8 cellular contexts compared by ENCODE assay signal in genomic region chrX:107710617-107711391, GRCh38.
A peak's percentile ranks its signal among the peaks of the same experiment; 100 is the strongest.
DNase-seq lines count a peak whose midpoint lies in the region; ATAC-seq and TF ChIP-seq lines count a peak whose summit lies in the region.

No MANE protein-coding gene starts in this region.

- POLR2A ChIA-PET in MCF 10A (lab: Yijun Ruan, JAX): interaction anchor here (0.9 to 16.2 kb wide), 13 partner anchors 11 to 65 kb away, joined by 3 to 679 read pairs (median 18); partner anchors contain the start of genes NCBP2L and TSC22D3

- peak overlapping the region; percentile 97 for H3K27ac Mint-ChIP-seq in MCF 10A (ENCODE audit: low read depth, unreplicated experiment)
- H3K27ac Mint-ChIP-seq in stimulated activated effector memory CD8-positive, alpha-beta T cell treated with anti-CD3 and anti-CD28 coated beads, Interleukin-12 subunit alpha, Interleukin-12 subunit beta, amount 100 ng/mL, for 72 hours: peak overlapping the region; percentile 98

- BruUV-seq in MCF 10A (replicated peaks; lab: Mats Ljungman, UMichigan): no TSS peak

- peaks cover 34% of the 10 kb centered on the region for H3K27me3 Mint-ChIP-seq in MCF 10A (ENCODE audit: insufficient read depth, unreplicated experiment)

- CTCF ChIA-PET in MCF 10A (lab: Yijun Ruan, JAX): interaction anchor here (0.6 to 13.0 kb wide), 4 partner anchors 34 to 268 kb away, joined by 3 to 157 read pairs (median 4); no protein-coding TSS in a partner anchor

- no peak for TF ChIP-seq CTCF in MCF 10A (IDR thresholded peaks at IDR 0.05; ENCODE audit: unreplicated experiment)

- peaks cover 17% of the 10 kb centered on the region for H3K4me1 ChIP-seq in SJSA1 (replicated peaks)

- DNase-seq in CD1c-positive myeloid dendritic cell (ENCODE audit: extremely low spot score) (peak; percentile 94), SJSA1 (ENCODE audit: low read depth in 1 of 2, low spot score in 2 of 2) (peak; percentile 72 to 82), MCF 10A (ENCODE audit: unreplicated experiment) (peak; percentile 86), kidney glomerular epithelial cell (lab: John Stamatoyannopoulos, UW) (peak; percentile 75), NCI-H2107 treated with DMSO at 0.1 percent for 48 hours (lab: John Stamatoyannopoulos, UW; ENCODE audit: unreplicated experiment) (no peak)
- peak in 1 of 2 donors; percentile 52 for DNase-seq in stimulated activated effector memory CD8-positive, alpha-beta T cell treated with anti-CD3 and anti-CD28 coated beads, Interleukin-12 subunit alpha, Interleukin-12 subunit beta, amount 100 ng/mL, for 72 hours (ENCODE audit: low spot score in 2 of 2)

- H3K9me3 Mint-ChIP-seq in MCF 10A (ENCODE audit: unreplicated experiment): no peaks in the 10 kb centered on the region
- H3K9me3 Mint-ChIP-seq in stimulated activated effector memory CD8-positive, alpha-beta T cell treated with anti-CD3 and anti-CD28 coated beads, Interleukin-12 subunit alpha, Interleukin-12 subunit beta, amount 100 ng/mL, for 72 hours: no peaks in the 10 kb centered on the region

- ATAC-seq in GM19372 (IDR thresholded peaks at IDR 0.05; ENCODE audit: low read depth, unreplicated experiment) (peak; percentile 92), HG03342 (IDR thresholded peaks at IDR 0.05; ENCODE audit: unreplicated experiment) (peak; percentile 88)
- ATAC-seq in stimulated activated effector memory CD8-positive, alpha-beta T cell treated with anti-CD3 and anti-CD28 coated beads, Interleukin-12 subunit alpha, Interleukin-12 subunit beta, amount 100 ng/mL, for 72 hours: peak; percentile 94

- peaks cover 51% of the 10 kb centered on the region for H3K36me3 Mint-ChIP-seq in MCF 10A (ENCODE audit: insufficient read depth, unreplicated experiment)
- peaks cover 45% of the 10 kb centered on the region for H3K36me3 Mint-ChIP-seq in stimulated activated effector memory CD8-positive, alpha-beta T cell treated with anti-CD3 and anti-CD28 coated beads, Interleukin-12 subunit alpha, Interleukin-12 subunit beta, amount 100 ng/mL, for 72 hours

- peaks cover 21% of the 10 kb centered on the region for H3K36me3 ChIP-seq in SJSA1

- no peaks in the 10 kb centered on the region for H3K27me3 ChIP-seq in SJSA1 (replicated peaks)

- no peak overlapping the region for H3K4me3 ChIP-seq in SJSA1

- H3K27ac ChIP-seq in SJSA1: peak overlapping the region; percentile 92

- H3K9me3 ChIP-seq in SJSA1 (replicated peaks): no peaks in the 10 kb centered on the region

- peaks cover 14% of the 10 kb centered on the region for H3K4me1 Mint-ChIP-seq in MCF 10A (ENCODE audit: insufficient read depth, unreplicated experiment)
- peaks cover 68% of the 10 kb centered on the region for H3K4me1 Mint-ChIP-seq in stimulated activated effector memory CD8-positive, alpha-beta T cell treated with anti-CD3 and anti-CD28 coated beads, Interleukin-12 subunit alpha, Interleukin-12 subunit beta, amount 100 ng/mL, for 72 hours

- peak overlapping the region; percentile 20 for H3K4me3 Mint-ChIP-seq in MCF 10A (ENCODE audit: unreplicated experiment)
- peak overlapping the region; percentile 73 for H3K4me3 Mint-ChIP-seq in stimulated activated effector memory CD8-positive, alpha-beta T cell treated with anti-CD3 and anti-CD28 coated beads, Interleukin-12 subunit alpha, Interleukin-12 subunit beta, amount 100 ng/mL, for 72 hours

- intact Hi-C loops in MCF 10A (cut with micrococcal nuclease): loop anchor here (1.0 kb wide), 1 partner anchor 34 kb away; no protein-coding TSS in a partner anchor
